In genomic region chr19:58386166-58386575, GRCh38 we compare ENCODE assay signal across 1 cellular context.
TF ChIP-seq lines count a peak whose summit lies in the region.

No MANE protein-coding gene starts in this region.

TF ChIP-seq in IMR-90, 13 proteins besides CTCF, POLR2A, EP300 and RAD21 (continued from another document):
- TF ChIP-seq MAZ (IDR thresholded peaks at IDR 0.05; ENCODE audit: borderline replicate concordance, low read depth, low read length) (0 out of 2 replicates have a peak, but pooled peaks have one; percentile 1), MXI1 (IDR thresholded peaks at IDR 0.05; ENCODE audit: borderline replicate concordance, low read depth, low read length) (no peak), NFE2L2 (IDR thresholded peaks at IDR 0.05; ENCODE audit: low read depth, low read length) (no peak), RCOR1 (IDR thresholded peaks at IDR 0.05; ENCODE audit: insufficient replicate concordance, low read length) (no peak)
